Comparison of ENCODE assay signal across 1 cellular context in genomic region chr3:140521751-140522445, GRCh38.
TF ChIP-seq lines count a peak whose summit lies in the region.

No MANE protein-coding gene starts in this region.

TF ChIP-seq in H1, 55 proteins besides CTCF, POLR2A, EP300 and RAD21:
- TF ChIP-seq GTF2F1 (IDR thresholded peaks at IDR 0.05; ENCODE audit: borderline replicate concordance, low read depth, low read length) (no peak), TEAD4 (IDR thresholded peaks at IDR 0.05; ENCODE audit: low read depth, low read length) (peak; percentile 65; the same call in 1 of the 2 replicates), NRF1 (IDR thresholded peaks at IDR 0.05; ENCODE audit: low read depth, low read length) (no peak), RXRA (IDR thresholded peaks at IDR 0.05; ENCODE audit: insufficient read depth, low read depth, low read length) (no peak)
